Comparison of ENCODE assay signal across 14 cellular contexts in the genomic region with DNA sequence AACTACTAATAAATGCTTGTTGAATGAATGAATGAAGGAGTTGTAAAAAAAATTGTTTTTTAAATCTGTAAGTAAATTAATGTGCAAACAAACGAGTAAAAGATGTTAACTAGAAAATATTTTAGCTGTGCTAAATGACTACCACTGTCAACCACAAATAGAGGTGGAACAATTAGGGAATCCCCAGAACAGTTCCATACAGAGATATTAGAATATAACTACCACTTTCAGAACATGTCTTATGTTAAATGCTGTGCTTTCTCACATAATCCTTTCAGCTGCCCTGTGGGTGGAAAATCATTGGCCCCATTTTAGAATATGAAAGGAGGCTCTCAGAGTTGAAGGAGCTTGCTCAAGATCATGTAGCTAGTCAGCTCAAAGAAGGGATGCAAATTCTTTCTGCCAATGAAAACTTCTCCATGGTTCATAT.
DNase-seq lines count a peak whose midpoint lies in the region; ATAC-seq and TF ChIP-seq lines count a peak whose summit lies in the region.
"Had no signal": no experiment of that assay in that cellular context is flagged by ENCODE, and none has a peak within 500 bp of the region (broad histone marks: within the 10 kb centered on the region; RNA-seq: fewer than 3 reads in every experiment).

No MANE protein-coding gene starts in this region.

- no peak overlapping the region for H3K27ac ChIP-seq in foreskin keratinocyte
- H3K27ac ChIP-seq: breast epithelium, epithelial cell of prostate had no signal

- intact Hi-C loops in left cardiac atrium (cut with DNase I), result no loop called here

- peak; percentile 66 for ATAC-seq in GM18499 (IDR thresholded peaks at IDR 0.05; ENCODE audit: insufficient read depth, unreplicated experiment)
- ATAC-seq in GM19328 (IDR thresholded peaks at IDR 0.05; ENCODE audit: unreplicated experiment), result peak; percentile 61
- peak; percentile 79 for ATAC-seq in HG02642 (IDR thresholded peaks at IDR 0.05; ENCODE audit: poor library complexity, unreplicated experiment)
- peak; percentile 75 for ATAC-seq in HG03442 (IDR thresholded peaks at IDR 0.05; ENCODE audit: unreplicated experiment)
- ATAC-seq in foreskin keratinocyte, result no peak
- ATAC-seq in left cardiac atrium, result no peak

- no peak for TF ChIP-seq CTCF in foreskin keratinocyte (conservative IDR thresholded peaks at IDR 0.05)

- DNase-seq in NCI-H1105 treated with DMSO at 0.1 percent for 48 hours (lab: John Stamatoyannopoulos, UW) (no peak), C1 segment of cervical spinal cord (lab: John Stamatoyannopoulos, UW) (no peak), foreskin keratinocyte (no peak), left cardiac atrium (no peak)
- DNase-seq: activated CD8-positive, alpha-beta memory T cell treated with anti-CD3 and anti-CD28 coated beads, Interleukin-2, amount 50 U/mL, for 4 hours; BE2C; NCI-H1092; T-helper 1 cell had no signal

- H3K4me1 ChIP-seq in foreskin keratinocyte, result no peaks in the 10 kb centered on the region
- H3K4me1 ChIP-seq: BE2C, breast epithelium had no signal

- H3K27me3 ChIP-seq in foreskin keratinocyte, result no peaks in the 10 kb centered on the region
- H3K27me3 ChIP-seq: BE2C, breast epithelium had no signal

Comparison
In these comparisons a context has a peak if more than half of its experiments do, and no peak if none do; other contexts are left out.
1. ATAC-seq: peak in GM18499 (single experiment), GM19328 (single experiment), HG02642 (single experiment) and HG03442 (single experiment); none in foreskin keratinocyte (single experiment) and left cardiac atrium (0 of 2).